In the genomic region with DNA sequence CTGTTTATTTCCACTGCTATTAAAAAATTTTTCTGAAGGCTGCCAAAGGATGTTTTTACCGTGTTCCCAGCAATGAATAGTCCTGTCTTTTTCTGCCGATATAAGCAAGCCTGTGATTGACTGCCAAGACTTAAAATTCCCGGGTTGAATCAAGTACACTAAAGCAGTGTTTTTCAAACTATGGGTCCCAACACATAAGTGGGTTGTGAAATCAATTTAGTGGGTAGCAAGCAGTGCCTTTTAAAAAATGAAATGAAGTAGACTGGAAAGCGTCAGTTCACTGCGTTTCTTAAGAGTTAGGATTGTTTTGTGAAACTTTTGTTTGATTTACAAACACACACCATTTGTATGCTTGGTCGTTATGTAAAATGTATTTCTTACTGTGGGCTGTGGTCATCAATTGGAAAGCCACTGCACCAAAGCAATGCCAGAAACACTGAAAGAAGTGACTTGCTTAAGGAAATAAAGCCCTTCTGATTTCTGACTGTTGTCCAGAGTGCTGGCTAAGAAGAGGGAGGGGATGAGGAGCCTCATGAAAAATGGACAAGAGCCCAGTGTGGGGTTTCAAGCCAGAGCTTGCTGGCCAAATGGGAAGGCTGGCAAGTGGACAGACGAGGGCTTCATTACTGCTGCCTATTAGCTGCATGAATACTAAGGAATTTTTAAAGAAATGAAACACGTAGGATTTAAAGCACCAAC, we compare ENCODE assay signal across 13 cellular contexts.
DNase-seq lines count a peak whose midpoint lies in the region; ATAC-seq and TF ChIP-seq lines count a peak whose summit lies in the region.
"Had no signal": no experiment of that assay in that cellular context is flagged by ENCODE, and none has a peak within 500 bp of the region (broad histone marks: within the 10 kb centered on the region; RNA-seq: fewer than 3 reads in every experiment).

No MANE protein-coding gene starts in this region.

- no peak for ATAC-seq in GM19452 (IDR thresholded peaks at IDR 0.05; ENCODE audit: unreplicated experiment)
- ATAC-seq: SK-N-SH treated with all-trans-retinoic acid at 6 μM for 48 hours had no signal

- TF ChIP-seq CTCF in fibroblast of mammary gland (conservative IDR thresholded peaks at IDR 0.05; ENCODE audit: control insufficient read depth, insufficient read depth, low read depth, low read length) = no peak

- H3K4me3 ChIP-seq in adipocyte (ENCODE audit: low read length) = peak overlapping the region; percentile 62
- H3K4me3 ChIP-seq in fibroblast of mammary gland (ENCODE audit: control insufficient read depth, low read depth, low read length) = no peak overlapping the region

- H3K36me3 ChIP-seq in adipocyte (ENCODE audit: control insufficient read depth, insufficient read depth, low read length, severe bottlenecking) = peaks cover 3% of the 10 kb centered on the region

- no peak for DNase-seq in adipocyte (ENCODE audit: low read depth)
- peak; percentile 10 for DNase-seq in fibroblast of mammary gland (ENCODE audit: low read depth)
- DNase-seq in middle frontal gyrus (ENCODE audit: extremely low spot score, low spot score) = peak; percentile 14
- DNase-seq in superior temporal gyrus (ENCODE audit: extremely low spot score) = peak; percentile 78
- DNase-seq in KG1 (lab: John Stamatoyannopoulos, UW) = no peak
- no peak for DNase-seq in DMS 273 treated with DMSO at 0.1 percent for 48 hours (lab: John Stamatoyannopoulos, UW)
- DNase-seq in NCI-H2029 treated with DMSO at 0.1 percent for 48 hours (lab: John Stamatoyannopoulos, UW) = no peak
- DNase-seq: activated B cell treated with CpG ODN at 0.5 μM for 24 hours, foreskin melanocyte, kidney glomerular epithelial cell, NCI-H2081 treated with DMSO at 0.1 percent for 48 hours had no signal

- peak overlapping the region; percentile 38 for H3K9ac ChIP-seq in adipocyte (ENCODE audit: low read length)

- no peaks in the 10 kb centered on the region for H3K27me3 ChIP-seq in adipocyte (replicated peaks; ENCODE audit: control insufficient read depth, insufficient read depth, low read length)

- H3K4me1 ChIP-seq in adipocyte (ENCODE audit: control insufficient read depth, insufficient read depth, low read length) = peaks cover 43% of the 10 kb centered on the region

- H3K9me3 ChIP-seq in adipocyte (ENCODE audit: control insufficient read depth, low read length) = peaks cover 2% of the 10 kb centered on the region

Comparison
In these comparisons a context has a peak if more than half of its experiments do, and no peak if none do; other contexts are left out.
1. DNase-seq: peak in fibroblast of mammary gland (single experiment), middle frontal gyrus (single experiment) and superior temporal gyrus (single experiment); none in adipocyte (single experiment), KG1 (single experiment), DMS 273 treated with DMSO at 0.1 percent for 48 hours (single experiment) and NCI-H2029 treated with DMSO at 0.1 percent for 48 hours (single experiment).